Comparison of ENCODE assay signal across 1 cellular context in genomic region chr20:396619-397431, GRCh38.
TF ChIP-seq lines count a peak whose summit lies in the region.

No MANE protein-coding gene starts in this region.

TF ChIP-seq in endothelial cell of umbilical vein, 7 proteins besides CTCF, POLR2A, EP300 and RAD21:
- TF ChIP-seq GATA2 (IDR thresholded peaks at IDR 0.05; ENCODE audit: insufficient read depth, insufficient read length, low read depth, low read length): no peak
- TF ChIP-seq, protein P1, sequence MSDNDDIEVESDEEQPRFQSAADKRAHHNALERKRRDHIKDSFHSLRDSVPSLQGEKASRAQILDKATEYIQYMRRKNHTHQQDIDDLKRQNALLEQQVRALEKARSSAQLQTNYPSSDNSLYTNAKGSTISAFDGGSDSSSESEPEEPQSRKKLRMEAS (IDR thresholded peaks at IDR 0.05; ENCODE audit: insufficient read depth, insufficient read length): no peak
- no peak for TF ChIP-seq FOS (IDR thresholded peaks at IDR 0.05; ENCODE audit: borderline replicate concordance, insufficient read depth, low read length)
- no peak for TF ChIP-seq EZH2 (IDR thresholded peaks at IDR 0.05; ENCODE audit: borderline replicate concordance, low read depth, low read length, severe bottlenecking)
- TF ChIP-seq MYC (IDR thresholded peaks at IDR 0.05; ENCODE audit: low read depth, low read length): no peak
- TF ChIP-seq JUN (IDR thresholded peaks at IDR 0.05; ENCODE audit: borderline replicate concordance, insufficient read depth, insufficient read length, low read depth): no peak
- no peak for TF ChIP-seq POLR2AphosphoS5 (IDR thresholded peaks at IDR 0.05; ENCODE audit: insufficient read depth, low read depth, low read length)
